Comparison of ENCODE assay signal across 10 cellular contexts in genomic region chr18:24027156-24027555, GRCh38. TPM values are rescaled to one million over a fixed set of nuclear protein-coding genes. Genes with fewer than 3 reads are reported as not detected.
DNase-seq lines count a peak whose midpoint lies in the region; TF ChIP-seq lines count a peak whose summit lies in the region.
"Had no signal": no experiment of that assay in that cellular context is flagged by ENCODE, and none has a peak within 500 bp of the region (broad histone marks: within the 10 kb centered on the region; RNA-seq: fewer than 3 reads in every experiment).

No MANE protein-coding gene starts in this region.

- no peaks in the 10 kb centered on the region for H3K9me3 ChIP-seq in SK-N-SH
- H3K9me3 ChIP-seq in subcutaneous abdominal adipose tissue (ENCODE audit: control insufficient read depth in 5 of 5, low read length in 5 of 5), result no peaks in the 10 kb centered on the region

- H3K4me3 ChIP-seq in SK-N-SH (ENCODE audit: low read depth in 2 of 2, low read length in 1 of 2), result no peak overlapping the region; a peak in 1 of 4 replicates
- H3K4me3 ChIP-seq in fibroblast of villous mesenchyme (ENCODE audit: low read depth, low read length), result no peak overlapping the region
- peak overlapping the region in 3 of 5 donors; percentile 7 to 13 (median 11) for H3K4me3 ChIP-seq in subcutaneous abdominal adipose tissue (ENCODE audit: low read depth in 1 of 5, low read length in 5 of 5)

- DNase-seq in GM04504 (ENCODE audit: low read depth) (peak; percentile 84), SK-N-SH (no peak), fibroblast of villous mesenchyme (ENCODE audit: low read depth) (peak; percentile 72), NCI-H526 (lab: John Stamatoyannopoulos, UW) (no peak), chondrocyte (ENCODE audit: low spot score) (no peak), NCI-H146 treated with DMSO at 0.1 percent for 48 hours (lab: John Stamatoyannopoulos, UW; ENCODE audit: unreplicated experiment) (no peak)
- DNase-seq in NK-92 treated with Interleukin-12 subunit alpha and Interleukin-12 subunit beta, amount 100 ng/mL, for 24 hours (lab: John Stamatoyannopoulos, UW), result no peak
- DNase-seq: NCI-H1417 treated with DMSO at 0.1 percent for 48 hours had no signal

- peaks cover 16% of the 10 kb centered on the region for H3K4me1 Mint-ChIP-seq in chondrocyte (ENCODE audit: low read depth)

- 50% methylated on average over 9 of the region's 9 CpGs for WGBS in SK-N-SH (ENCODE audit: low lambda C conversion rate)

- TF ChIP-seq CTCF in SK-N-SH (IDR thresholded peaks at IDR 0.05) (no peak), fibroblast of villous mesenchyme (IDR thresholded peaks at IDR 0.05; ENCODE audit: insufficient read depth, low read depth, low read length) (no peak), chondrocyte (IDR thresholded peaks at IDR 0.05) (no peak)

- H2AFZ ChIP-seq in SK-N-SH (ENCODE audit: low read depth), result no peak overlapping the region

- H3K27ac Mint-ChIP-seq in chondrocyte (ENCODE audit: unreplicated experiment), result no peak overlapping the region

- H3K9me2 ChIP-seq in SK-N-SH, result no peaks in the 10 kb centered on the region

- H3F3A ChIP-seq in SK-N-SH (replicated peaks; ENCODE audit: insufficient read depth), result peaks cover 9% of the 10 kb centered on the region

- peak overlapping the region; percentile 47 for H3K4me2 ChIP-seq in SK-N-SH

- TF ChIP-seq RAD21 in SK-N-SH (IDR thresholded peaks at IDR 0.05; ENCODE audit: low read length), result no peak

- no peak overlapping the region for H3K4me3 Mint-ChIP-seq in chondrocyte (ENCODE audit: unreplicated experiment)

- peaks cover 9 to 11% of the 10 kb centered on the region in 2 experiments; a peak in 2 of 4 replicates for H3K4me1 ChIP-seq in SK-N-SH (ENCODE audit: control insufficient read depth in 1 of 2, insufficient read depth in 2 of 2, low read depth in 1 of 2, low read length in 1 of 2)
- peaks cover 2 to 50% (median 21%) of the 10 kb centered on the region in 5 donors for H3K4me1 ChIP-seq in subcutaneous abdominal adipose tissue (ENCODE audit: control insufficient read depth in 5 of 5, insufficient read depth in 5 of 5, low read length in 5 of 5)

- H3K9me3 Mint-ChIP-seq in chondrocyte (ENCODE audit: low read depth), result no peaks in the 10 kb centered on the region
- H3K9me3 Mint-ChIP-seq: activated naive CD4-positive, alpha-beta T cell treated with anti-CD3 and anti-CD28 coated beads, Interleukin-2, amount 50 U/mL, for 72 hours had no signal

- H3K27ac ChIP-seq in SK-N-SH (ENCODE audit: low read depth in 2 of 2, low read length in 1 of 2) (peak overlapping the region in 1 of 2 experiments; percentile 39; a peak in 1 of 4 replicates), subcutaneous abdominal adipose tissue (ENCODE audit: low read depth, low read length) (peak overlapping the region; percentile 63)

- H3K27me3 ChIP-seq in SK-N-SH (ENCODE audit: insufficient read depth) (no peaks in the 10 kb centered on the region), subcutaneous abdominal adipose tissue (ENCODE audit: control insufficient read depth in 5 of 5, insufficient read depth in 4 of 5, low read length in 5 of 5) (no peaks in the 10 kb centered on the region)

- CTCF ChIA-PET in SK-N-SH (lab: Yijun Ruan, JAX), result no interaction called here

- no peak overlapping the region for H3K9ac ChIP-seq in SK-N-SH
- peak overlapping the region in 1 of 5 donors; percentile 7 for H3K9ac ChIP-seq in subcutaneous abdominal adipose tissue (ENCODE audit: low read length in 5 of 5)

- no peaks in the 10 kb centered on the region for H3K27me3 Mint-ChIP-seq in chondrocyte (ENCODE audit: low read depth)

- no peak for TF ChIP-seq EP300 in SK-N-SH (IDR thresholded peaks at IDR 0.05; ENCODE audit: borderline replicate concordance in 1 of 2, low read depth in 1 of 2, low read length in 1 of 2)

- H3K36me3 ChIP-seq in SK-N-SH (replicated peaks in 1 of 2; ENCODE audit: control insufficient read depth in 1 of 2, insufficient read depth in 2 of 2, low read length in 1 of 2), result no peaks in the 10 kb centered on the region
- H3K36me3 ChIP-seq in subcutaneous abdominal adipose tissue (ENCODE audit: control insufficient read depth in 5 of 5, insufficient read depth in 5 of 5, low read length in 5 of 5), result peaks cover 0 to 3% (median 0%) of the 10 kb centered on the region in 5 donors

- no peaks in the 10 kb centered on the region for H3K36me3 Mint-ChIP-seq in chondrocyte (ENCODE audit: low read depth)

- peaks cover 26% of the 10 kb centered on the region for H4K20me1 ChIP-seq in SK-N-SH (ENCODE audit: insufficient read depth)

- POLR2A ChIA-PET in SK-N-SH (lab: Yijun Ruan, JAX), result interaction anchor here (0.8 kb wide), 1 partner anchor 43 kb away, joined by 4 read pairs; no protein-coding TSS in a partner anchor

- H3K79me2 ChIP-seq in SK-N-SH (ENCODE audit: insufficient read depth), result peaks cover 63% of the 10 kb centered on the region

TF ChIP-seq in SK-N-SH, 30 proteins besides CTCF, POLR2A, EP300 and RAD21:
- TF ChIP-seq NFIC (IDR thresholded peaks at IDR 0.05; ENCODE audit: borderline replicate concordance), result peak; percentile 72
- TF ChIP-seq FOXJ3 (CRISPR knock-in tag; IDR thresholded peaks at IDR 0.05), result no peak
- peak; percentile 79; the same call in 1 of the 2 replicates for TF ChIP-seq FOSL2 (IDR thresholded peaks at IDR 0.05; ENCODE audit: borderline replicate concordance, low read depth)
- 0 out of 2 replicates have a peak, but pooled peaks have one; percentile 29 for TF ChIP-seq TEAD4 (IDR thresholded peaks at IDR 0.05; ENCODE audit: borderline replicate concordance, insufficient read depth)
- no peak for TF ChIP-seq RFX5 (IDR thresholded peaks at IDR 0.05; ENCODE audit: low read length)
- TF ChIP-seq JUND (IDR thresholded peaks at IDR 0.05), result peak; percentile 75
- TF ChIP-seq PBX3 (IDR thresholded peaks at IDR 0.05), result 0 out of 2 replicates have a peak, but pooled peaks have one; percentile 32
- TF ChIP-seq TCF12 (IDR thresholded peaks at IDR 0.05), result peak; percentile 45; the same call in 1 of the 2 replicates

RNA-seq across cellular contexts. Expression of gene TTC39C, which starts 12.6 kb away (rescaled TPM):
- 8.6 and 9.8 TPM in 2 replicates for polyA plus RNA-seq in SK-N-SH (2012; rRNA removed)
- polyA plus RNA-seq in SK-N-SH (2012; cell fraction: cytosol; rRNA removed), result 10.4 and 13.6 TPM in 2 replicates
- polyA plus RNA-seq in SK-N-SH (2012; cell fraction: nucleus; rRNA removed), result 14.1 and 16.2 TPM in 2 replicates
- 30.9 and 54.4 TPM in 2 replicates for total RNA-seq in fibroblast of villous mesenchyme
- total RNA-seq in chondrocyte, result 6.6 to 11.2 TPM (median 10.4 TPM) in 3 replicates

Comparison
In these comparisons a context has a peak if more than half of its experiments do, and no peak if none do; other contexts are left out.
1. DNase-seq: peak in GM04504 (single experiment) and fibroblast of villous mesenchyme (single experiment); none in SK-N-SH (single experiment), NCI-H526 (0 of 2), chondrocyte (single experiment), NK-92 treated with Interleukin-12 subunit alpha and Interleukin-12 subunit beta, amount 100 ng/mL, for 24 hours (single experiment) and NCI-H146 treated with DMSO at 0.1 percent for 48 hours (single experiment).
2. H3K4me3 ChIP-seq: peak in subcutaneous abdominal adipose tissue (3 of 5); none in SK-N-SH (0 of 2) and fibroblast of villous mesenchyme (single experiment).